In the genomic region with DNA sequence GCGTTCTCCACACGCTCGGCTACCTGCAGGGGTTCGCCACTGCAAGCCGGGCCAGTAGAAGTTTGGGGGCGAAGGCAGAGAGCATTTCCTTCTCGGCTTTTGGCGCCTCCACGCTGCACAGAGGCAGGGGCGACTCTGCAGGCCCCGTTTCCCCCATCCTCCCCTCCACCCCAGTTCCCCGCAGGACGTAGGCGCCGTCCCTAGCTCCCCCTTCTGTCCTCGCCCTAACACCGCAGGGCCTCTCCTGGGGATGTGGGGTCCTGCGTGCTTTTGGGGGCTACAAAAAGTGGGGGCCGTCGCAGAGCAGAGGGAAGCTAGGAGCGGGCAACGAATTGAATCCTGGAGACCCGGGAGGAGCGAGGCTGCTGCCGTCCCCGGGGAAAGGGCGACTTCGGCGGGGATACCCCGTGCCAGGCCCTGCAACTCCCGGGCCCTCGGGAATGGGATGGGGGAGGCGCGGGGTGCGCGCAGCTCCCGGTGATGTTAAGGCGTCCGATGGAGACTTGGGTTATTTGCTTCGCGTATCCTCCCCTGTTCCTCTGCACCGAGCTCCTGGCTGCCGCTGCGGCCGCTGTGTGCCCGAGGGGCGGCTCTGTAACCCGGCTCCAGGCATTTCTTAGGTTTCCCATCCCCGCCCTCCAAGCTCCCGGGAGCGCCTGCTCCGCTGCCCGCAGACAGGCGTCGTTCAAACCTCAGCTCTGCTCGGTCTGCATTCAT, we compare ENCODE assay signal across 8 cellular contexts.
DNase-seq lines count a peak whose midpoint lies in the region; ATAC-seq, FAIRE-seq and TF ChIP-seq lines count a peak whose summit lies in the region.

No MANE protein-coding gene starts in this region.

- peaks cover 7% of the 10 kb centered on the region for H3K4me1 ChIP-seq in mammary epithelial cell (ENCODE audit: insufficient read depth, low read length)
- no peaks in the 10 kb centered on the region for H3K4me1 ChIP-seq in mucosa of descending colon (ENCODE audit: low read depth)
- no peaks in the 10 kb centered on the region for H3K4me1 ChIP-seq in kidney (ENCODE audit: control insufficient read depth in 1 of 2, insufficient read depth in 1 of 2, low read depth in 1 of 2, low read length in 2 of 2)

- H3K79me2 ChIP-seq in mammary epithelial cell (ENCODE audit: insufficient read depth, low read length), result no peaks in the 10 kb centered on the region

- peak; percentile 43 for ATAC-seq in GM18498 (IDR thresholded peaks at IDR 0.05; ENCODE audit: unreplicated experiment)
- ATAC-seq in mucosa of descending colon, result peak; percentile 10
- ATAC-seq in HG03097 (IDR thresholded peaks at IDR 0.05; ENCODE audit: low FRiP score, unreplicated experiment), result no peak
- ATAC-seq in GM18517 (IDR thresholded peaks at IDR 0.05; ENCODE audit: unreplicated experiment), result no peak

- dilution Hi-C loops in mammary epithelial cell (cut with HindIII; ENCODE audit: low sequenced_read_pairs), result no loop called here

- CTCF ChIA-PET in mammary epithelial cell (lab: Charles Lee; ENCODE audit: low non-redundant PET), result no interaction called here

- H3K4me3 ChIP-seq in mammary epithelial cell (replicated peaks in 1 of 3; ENCODE audit: insufficient read depth in 1 of 3, low read depth in 2 of 3, low read length in 3 of 3) (peak overlapping the region in 1 of 3 experiments; percentile 16), mucosa of descending colon (no peak overlapping the region), kidney (ENCODE audit: low read length in 2 of 2) (peak overlapping the region in 1 of 2 donors; percentile 14)

- intact Hi-C loops in mammary epithelial cell (cut with micrococcal nuclease), result no loop called here
- intact Hi-C loops in mucosa of descending colon (cut with DNase I, micrococcal nuclease), result no loop called here
- intact Hi-C loops in kidney (cut with DNase I), result no loop called here

- no peaks in the 10 kb centered on the region for H3K9me3 ChIP-seq in mammary epithelial cell (replicated peaks; ENCODE audit: insufficient read depth, low read length)
- H3K9me3 ChIP-seq in mucosa of descending colon, result no peaks in the 10 kb centered on the region
- H3K9me3 ChIP-seq in kidney (ENCODE audit: control insufficient read depth in 1 of 2, low read length in 2 of 2), result no peaks in the 10 kb centered on the region

- H4K20me1 ChIP-seq in mammary epithelial cell (ENCODE audit: insufficient read depth, low read length), result no peaks in the 10 kb centered on the region

- no TSS peak for BruUV-seq in mammary epithelial cell (replicated peaks; lab: Mats Ljungman, UMichigan)

- no peak overlapping the region for H3K9ac ChIP-seq in mammary epithelial cell (ENCODE audit: insufficient read depth, low read length)
- no peak overlapping the region for H3K9ac ChIP-seq in kidney (ENCODE audit: low read length in 2 of 2)

- in situ Hi-C loops in mammary epithelial cell (cut with MboI; ENCODE audit: low sequenced_read_pairs in 2 of 2), result no loop called here

- no peaks in the 10 kb centered on the region for H3K36me3 ChIP-seq in mammary epithelial cell (ENCODE audit: insufficient read depth, low read length)
- no peaks in the 10 kb centered on the region for H3K36me3 ChIP-seq in mucosa of descending colon (ENCODE audit: low read depth)
- H3K36me3 ChIP-seq in kidney (ENCODE audit: control insufficient read depth in 1 of 2, insufficient read depth in 2 of 2, low read length in 2 of 2), result no peaks in the 10 kb centered on the region

- 8% methylated on average over 21 of the region's 56 CpGs for whole genome bisulfite sequencing in mammary epithelial cell (ENCODE audit: low coverage, missing lambda C conversion rate)

- peak; percentile 6 for DNase-seq in HK-2 (ENCODE audit: unreplicated experiment)
- no peak for DNase-seq in mammary epithelial cell
- DNase-seq in mucosa of descending colon, result no peak
- DNase-seq in SHP77 treated with DMSO at 0.1 percent for 48 hours (lab: John Stamatoyannopoulos, UW), result no peak
- no peak for DNase-seq in kidney

- TF ChIP-seq CTCF in mammary epithelial cell (conservative IDR thresholded peaks at IDR 0.05 in 1 of 2, IDR thresholded peaks at IDR 0.05 in 1 of 2; ENCODE audit: extremely low read depth in 1 of 2, insufficient read depth in 1 of 2, low read depth in 1 of 2, low read length in 2 of 2), result no peak
- no peak for TF ChIP-seq CTCF in mucosa of descending colon (IDR thresholded peaks at IDR 0.05)
- no peak for TF ChIP-seq CTCF in kidney (IDR thresholded peaks at IDR 0.05; ENCODE audit: borderline replicate concordance, extremely low read depth, insufficient read depth)

- H2AFZ ChIP-seq in mammary epithelial cell (ENCODE audit: low read depth, low read length), result peak overlapping the region; percentile 39

- no peak for FAIRE-seq in kidney (lab: Jason Lieb, UNC)

- H3K4me2 ChIP-seq in mammary epithelial cell (ENCODE audit: insufficient read depth, low read depth, low read length), result peak overlapping the region; percentile 71

- no peak overlapping the region for H3K27ac ChIP-seq in mammary epithelial cell (ENCODE audit: insufficient read depth, low read depth, low read length)
- H3K27ac ChIP-seq in kidney (ENCODE audit: low read depth in 2 of 2, low read length in 2 of 2), result no peak overlapping the region

- peaks cover 37% of the 10 kb centered on the region for H3K27me3 ChIP-seq in mammary epithelial cell (ENCODE audit: insufficient read depth, low read length)

Comparison
In these comparisons a context has a peak if more than half of its experiments do, and no peak if none do; other contexts are left out.
1. ATAC-seq: peak in GM18498 (single experiment) and mucosa of descending colon (single experiment); none in HG03097 (single experiment) and GM18517 (single experiment).